9 cellular contexts compared by ENCODE assay signal in the genomic region with DNA sequence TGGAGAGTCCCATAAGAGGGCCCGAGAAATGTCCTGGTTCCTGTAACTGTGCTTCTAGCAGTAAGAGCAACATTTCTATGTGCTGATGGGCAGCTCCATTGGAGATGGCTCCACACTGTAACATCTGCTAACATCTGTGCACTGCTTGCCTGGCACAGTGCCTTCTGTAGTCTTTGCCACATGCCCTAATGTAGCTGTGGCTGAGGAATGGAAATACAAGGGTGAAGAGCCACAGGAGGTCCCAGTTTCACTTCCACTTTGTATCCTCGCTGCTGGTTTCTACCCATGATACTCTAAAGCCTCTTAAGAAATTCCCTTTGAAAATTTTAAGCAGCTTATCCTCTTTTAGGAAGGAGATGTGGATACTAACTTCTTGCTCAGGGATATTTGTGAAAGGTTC.
DNase-seq lines count a peak whose midpoint lies in the region; ATAC-seq and TF ChIP-seq lines count a peak whose summit lies in the region.
"Had no signal": no experiment of that assay in that cellular context is flagged by ENCODE, and none has a peak within 500 bp of the region (broad histone marks: within the 10 kb centered on the region; RNA-seq: fewer than 3 reads in every experiment).

No MANE protein-coding gene starts in this region.

- DNase-seq in NCI-H82 (lab: John Stamatoyannopoulos, UW) (peak; percentile 54), NCI-H82 treated with DMSO at 0.1 percent for 48 hours (lab: John Stamatoyannopoulos, UW; ENCODE audit: unreplicated experiment) (no peak), sigmoid colon (peak; percentile 66), NCI-H226 (no peak), activated T-cell treated with anti-CD3 and anti-CD28 coated beads for 4 hours (no peak)
- no peak for DNase-seq in activated CD4-positive, CD25-positive, alpha-beta regulatory T cell treated with anti-CD3 and anti-CD28 coated beads, Interleukin-2, amount 50 U/mL, for 72 hours
- DNase-seq: NCI-H1092 treated with DMSO at 0.1 percent for 48 hours had no signal

- H3K9me3 ChIP-seq in OCI-LY3 (ENCODE audit: insufficient read depth, low read length) (no peaks in the 10 kb centered on the region), sigmoid colon (no peaks in the 10 kb centered on the region)

- H3K27ac ChIP-seq in OCI-LY3 (ENCODE audit: low read length) (no peak overlapping the region), sigmoid colon (peak overlapping the region in 2 of 4 donors; percentile 46 to 71)

- no peaks in the 10 kb centered on the region for H4K20me1 ChIP-seq in OCI-LY3 (ENCODE audit: insufficient read depth, low read length)

- H3K4me3 ChIP-seq in OCI-LY3 (ENCODE audit: low read length): peak overlapping the region; percentile 46
- peak overlapping the region in 2 of 4 donors; percentile 6 to 8 for H3K4me3 ChIP-seq in sigmoid colon

- peaks cover 9% of the 10 kb centered on the region for H3K4me1 ChIP-seq in OCI-LY3 (ENCODE audit: low read length)
- peaks cover 0 to 11% (median 0%) of the 10 kb centered on the region in 4 donors for H3K4me1 ChIP-seq in sigmoid colon

- TF ChIP-seq EP300 in sigmoid colon (IDR thresholded peaks at IDR 0.05): no peak

- intact Hi-C loops in sigmoid colon (cut with DNase I): no loop called here

- H3K4me2 ChIP-seq in OCI-LY3 (ENCODE audit: low read length): peak overlapping the region; percentile 64

- no peaks in the 10 kb centered on the region for H3K79me2 ChIP-seq in OCI-LY3 (ENCODE audit: low read length)

- H3K9ac ChIP-seq in OCI-LY3 (ENCODE audit: low read length): no peak overlapping the region

- H3K36me3 ChIP-seq in OCI-LY3 (replicated peaks; ENCODE audit: low read depth, low read length) (no peaks in the 10 kb centered on the region), sigmoid colon (no peaks in the 10 kb centered on the region)

- H3K27me3 ChIP-seq in OCI-LY3 (ENCODE audit: low read depth, low read length) (no peaks in the 10 kb centered on the region), sigmoid colon (no peaks in the 10 kb centered on the region)

- peak; percentile 97 for ATAC-seq in HG02798 (IDR thresholded peaks at IDR 0.05; ENCODE audit: poor library complexity, unreplicated experiment)

- 65 to 71% methylated on average over 2 of the region's 2 CpGs for WGBS in sigmoid colon, 2 donors

- no peak overlapping the region for H2AFZ ChIP-seq in OCI-LY3 (ENCODE audit: low read depth, low read length)

- no peak for TF ChIP-seq POLR2A in sigmoid colon (IDR thresholded peaks at IDR 0.05)

- TF ChIP-seq CTCF in OCI-LY3 (IDR thresholded peaks at IDR 0.05; ENCODE audit: low read depth, low read length) (no peak), sigmoid colon (IDR thresholded peaks at IDR 0.05) (no peak)

Comparison
In these comparisons a context has a peak if more than half of its experiments do, and no peak if none do; other contexts are left out.
1. DNase-seq: peak in NCI-H82 (single experiment) and sigmoid colon (single experiment); none in NCI-H82 treated with DMSO at 0.1 percent for 48 hours (single experiment), activated CD4-positive, CD25-positive, alpha-beta regulatory T cell treated with anti-CD3 and anti-CD28 coated beads, Interleukin-2, amount 50 U/mL, for 72 hours (single experiment), NCI-H226 (single experiment) and activated T-cell treated with anti-CD3 and anti-CD28 coated beads for 4 hours (single experiment).